Comparison of ENCODE assay signal across 17 cellular contexts in genomic region chr1:106924360-106924759, GRCh38.
DNase-seq lines count a peak whose midpoint lies in the region; ATAC-seq and TF ChIP-seq lines count a peak whose summit lies in the region.
"Had no signal": no experiment of that assay in that cellular context is flagged by ENCODE, and none has a peak within 500 bp of the region (broad histone marks: within the 10 kb centered on the region; RNA-seq: fewer than 3 reads in every experiment).

No MANE protein-coding gene starts in this region.

- no peak overlapping the region for H3K4me3 Mint-ChIP-seq in CD8-positive, alpha-beta memory T cell

- no peaks in the 10 kb centered on the region for H3K9me3 ChIP-seq in CD8-positive, alpha-beta memory T cell (ENCODE audit: low read length)
- H3K9me3 ChIP-seq: pancreas, vagina had no signal

- no peak for TF ChIP-seq CTCF in choroid plexus epithelial cell (conservative IDR thresholded peaks at IDR 0.05; ENCODE audit: low read depth, low read length)
- no peak for TF ChIP-seq CTCF in kidney epithelial cell (IDR thresholded peaks at IDR 0.05; ENCODE audit: insufficient read depth, low read length, poor library complexity, severe bottlenecking)
- TF ChIP-seq CTCF in omental fat pad (IDR thresholded peaks at IDR 0.05), result no peak

- H3K4me3 ChIP-seq in ACC112 (ENCODE audit: low read depth, low read length), result peak overlapping the region; percentile 44; the same call in 1 of the 2 replicates
- H3K4me3 ChIP-seq in choroid plexus epithelial cell (ENCODE audit: low read depth, low read length), result peak overlapping the region; percentile 47
- no peak overlapping the region for H3K4me3 ChIP-seq in kidney epithelial cell (ENCODE audit: low read depth, low read length)
- H3K4me3 ChIP-seq in CD8-positive, alpha-beta memory T cell (ENCODE audit: low read length), result no peak overlapping the region
- H3K4me3 ChIP-seq: pancreas, vagina had no signal

- H3K27me3 ChIP-seq in ACC112 (ENCODE audit: insufficient read depth, low read length), result no peaks in the 10 kb centered on the region
- H3K27me3 ChIP-seq in kidney epithelial cell (ENCODE audit: control insufficient read depth, insufficient read depth, low read length), result no peaks in the 10 kb centered on the region
- no peaks in the 10 kb centered on the region for H3K27me3 ChIP-seq in CD8-positive, alpha-beta memory T cell (ENCODE audit: insufficient read depth, low read length, poor library complexity, severe bottlenecking)
- H3K27me3 ChIP-seq: pancreas, vagina had no signal

- H3K36me3 ChIP-seq in ACC112 (ENCODE audit: insufficient read depth, low read length), result no peaks in the 10 kb centered on the region
- H3K36me3 ChIP-seq in kidney epithelial cell (ENCODE audit: control insufficient read depth, insufficient read depth, low read length), result no peaks in the 10 kb centered on the region
- no peaks in the 10 kb centered on the region for H3K36me3 ChIP-seq in CD8-positive, alpha-beta memory T cell (ENCODE audit: insufficient read depth, low read length)
- H3K36me3 ChIP-seq: pancreas, vagina had no signal

- no peak overlapping the region for H3K27ac ChIP-seq in ACC112 (ENCODE audit: low read depth, low read length)
- H3K27ac ChIP-seq in CD8-positive, alpha-beta memory T cell (ENCODE audit: low read depth, low read length), result no peak overlapping the region
- H3K27ac ChIP-seq: pancreas, vagina had no signal

- CTCF ChIA-PET in CD8-positive, alpha-beta memory T cell (lab: Charles Lee), result no interaction called here

- H3K4me1 ChIP-seq in ACC112 (ENCODE audit: control insufficient read depth, insufficient read depth, low read length, unreplicated experiment), result no peaks in the 10 kb centered on the region
- no peaks in the 10 kb centered on the region for H3K4me1 ChIP-seq in CD8-positive, alpha-beta memory T cell (ENCODE audit: insufficient read depth, low read length)
- H3K4me1 ChIP-seq: pancreas, vagina had no signal

- POLR2A ChIA-PET in CD8-positive, alpha-beta memory T cell (lab: Charles Lee), result no interaction called here

- H3K4me1 Mint-ChIP-seq in CD8-positive, alpha-beta memory T cell, result no peaks in the 10 kb centered on the region

- no peak overlapping the region for H2AFZ ChIP-seq in ACC112 (ENCODE audit: low read length, unreplicated experiment)

- no peaks in the 10 kb centered on the region for H3K36me3 Mint-ChIP-seq in CD8-positive, alpha-beta memory T cell

- peaks cover 0 to 3% (median 0%) of the 10 kb centered on the region in 5 donors for H3K9me3 Mint-ChIP-seq in CD8-positive, alpha-beta memory T cell

- no peak for ATAC-seq in HG03175 (IDR thresholded peaks at IDR 0.05; ENCODE audit: unreplicated experiment)
- no peak for ATAC-seq in omental fat pad (ENCODE audit: low FRiP score)
- ATAC-seq in HG03139 (IDR thresholded peaks at IDR 0.05; ENCODE audit: unreplicated experiment), result no peak
- ATAC-seq: esophagus mucosa, left lobe of liver, pancreas had no signal

- DNase-seq in HK-2 (ENCODE audit: unreplicated experiment), result peak; percentile 37
- DNase-seq in choroid plexus epithelial cell (ENCODE audit: low read depth), result peak; percentile 42
- peak; percentile 66 for DNase-seq in kidney epithelial cell (ENCODE audit: low read depth)
- no peak for DNase-seq in CD8-positive, alpha-beta memory T cell
- DNase-seq in omental fat pad (ENCODE audit: low spot score), result no peak
- DNase-seq: activated CD4-positive, alpha-beta T cell treated with anti-CD3 and anti-CD28 coated beads, Interleukin-2, amount 50 U/mL, for 1 hour; activated effector memory CD4-positive, alpha-beta T cell treated with Interleukin-2 at 50 U/mL for 16 hours; caudate nucleus; KG1; NCI-H2029 treated with DMSO at 0.1 percent for 48 hours; pancreas had no signal

- no peaks in the 10 kb centered on the region for H3K79me2 ChIP-seq in ACC112 (ENCODE audit: control insufficient read depth, insufficient read depth, low read length, unreplicated experiment)

- no peak overlapping the region for H3K27ac Mint-ChIP-seq in CD8-positive, alpha-beta memory T cell

- no peaks in the 10 kb centered on the region for H3K27me3 Mint-ChIP-seq in CD8-positive, alpha-beta memory T cell

Comparison
In these comparisons a context has a peak if more than half of its experiments do, and no peak if none do; other contexts are left out.
1. H3K4me3 ChIP-seq: peak in ACC112 (single experiment) and choroid plexus epithelial cell (single experiment); none in kidney epithelial cell (single experiment) and CD8-positive, alpha-beta memory T cell (single experiment).
2. DNase-seq: peak in HK-2 (single experiment), choroid plexus epithelial cell (single experiment) and kidney epithelial cell (single experiment); none in CD8-positive, alpha-beta memory T cell (0 of 5) and omental fat pad (single experiment).